2 cellular contexts compared by ENCODE assay signal in the genomic region with DNA sequence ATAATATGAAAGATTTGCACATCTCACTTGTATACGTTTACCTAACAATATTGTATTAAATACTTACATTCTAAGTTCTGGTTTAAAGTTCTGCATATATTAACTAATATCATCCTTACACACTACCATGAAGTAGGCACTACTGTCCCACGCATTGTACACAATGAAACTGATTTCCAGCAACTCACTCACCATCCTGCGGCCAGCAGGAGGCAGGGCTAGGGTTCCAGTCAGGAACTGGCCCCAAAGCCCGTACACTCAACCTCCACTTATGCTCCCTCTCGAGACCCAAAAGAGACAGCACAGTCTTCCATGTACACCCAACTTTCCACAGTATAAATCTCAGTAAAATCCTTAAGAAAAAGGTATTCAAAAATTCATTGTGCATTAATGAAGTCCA.
TF ChIP-seq lines count a peak whose summit lies in the region.

No MANE protein-coding gene starts in this region.

TF ChIP-seq in GM23338, 12 proteins besides CTCF, POLR2A, EP300 and RAD21 (continued from another document):
- no peak for TF ChIP-seq REST (IDR thresholded peaks at IDR 0.05; ENCODE audit: unreplicated experiment)

TF ChIP-seq in H1, 55 proteins besides CTCF, POLR2A, EP300 and RAD21 (continued from another document):
- no peak for TF ChIP-seq SRF (IDR thresholded peaks at IDR 0.05; ENCODE audit: low read depth, low read length)
- no peak for TF ChIP-seq BRCA1 (IDR thresholded peaks at IDR 0.05; ENCODE audit: low read depth, low read length)
- TF ChIP-seq CREB1 (IDR thresholded peaks at IDR 0.05), result no peak
- no peak for TF ChIP-seq KDM5A (IDR thresholded peaks at IDR 0.05; ENCODE audit: low read length)
- no peak for TF ChIP-seq BACH1 (IDR thresholded peaks at IDR 0.05; ENCODE audit: low read length)
- no peak for TF ChIP-seq SP2 (IDR thresholded peaks at IDR 0.05; ENCODE audit: low read length)
- no peak for TF ChIP-seq HDAC2 (IDR thresholded peaks at IDR 0.05; ENCODE audit: borderline replicate concordance in 1 of 2, low read depth in 2 of 2, low read length in 2 of 2)
- no peak for TF ChIP-seq SIRT6 (IDR thresholded peaks at IDR 0.05; ENCODE audit: low read length)
- TF ChIP-seq SIN3A (conservative IDR thresholded peaks at IDR 0.05 in 1 of 2, IDR thresholded peaks at IDR 0.05 in 1 of 2; ENCODE audit: low read depth in 1 of 2, low read length in 2 of 2), result no peak
- TF ChIP-seq RNF2 (IDR thresholded peaks at IDR 0.05; ENCODE audit: borderline replicate concordance, low read depth, low read length, missing control alignments, poor library complexity, severe bottlenecking), result no peak
- TF ChIP-seq, protein P1, sequence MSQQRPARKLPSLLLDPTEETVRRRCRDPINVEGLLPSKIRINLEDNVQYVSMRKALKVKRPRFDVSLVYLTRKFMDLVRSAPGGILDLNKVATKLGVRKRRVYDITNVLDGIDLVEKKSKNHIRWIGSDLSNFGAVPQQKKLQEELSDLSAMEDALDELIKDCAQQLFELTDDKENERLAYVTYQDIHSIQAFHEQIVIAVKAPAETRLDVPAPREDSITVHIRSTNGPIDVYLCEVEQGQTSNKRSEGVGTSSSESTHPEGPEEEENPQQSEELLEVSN (IDR thresholded peaks at IDR 0.05), result no peak
